16 cellular contexts compared by ENCODE assay signal in the genomic region with DNA sequence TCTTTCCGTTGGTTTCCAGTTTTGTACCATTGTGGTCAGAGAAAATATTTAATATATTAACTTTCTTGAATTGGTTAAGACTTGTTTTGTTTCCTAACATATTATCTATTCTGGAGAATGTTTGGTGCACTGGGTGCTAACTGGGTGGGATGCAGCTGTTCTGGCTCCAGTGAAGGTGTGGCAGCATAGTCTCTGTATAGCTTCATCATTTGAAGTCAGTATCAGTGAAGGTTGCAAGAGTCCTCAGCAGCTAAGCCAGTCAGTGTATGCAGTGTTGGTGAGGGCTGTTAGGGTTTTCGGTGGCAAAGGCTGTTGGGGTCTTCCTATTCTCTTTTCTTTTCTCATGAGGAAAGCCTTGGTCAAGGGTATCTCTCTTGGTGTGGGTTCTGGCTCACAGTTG.
DNase-seq lines count a peak whose midpoint lies in the region; ATAC-seq and TF ChIP-seq lines count a peak whose summit lies in the region.
"Had no signal": no experiment of that assay in that cellular context is flagged by ENCODE, and none has a peak within 500 bp of the region (broad histone marks: within the 10 kb centered on the region; RNA-seq: fewer than 3 reads in every experiment).

No MANE protein-coding gene starts in this region.

- H3K27ac Mint-ChIP-seq in stimulated activated memory B cell treated with anti-CD40 and anti-IgM and Interleukin-4, amounts not matched to agents 10 μg/mL and 1 μg/mL and 100 μg/mL, for 72 hours: peak overlapping the region; percentile 46
- H3K27ac Mint-ChIP-seq: B cell; CD4-positive, alpha-beta T cell had no signal

- H3K27ac ChIP-seq in OCI-LY1 (ENCODE audit: low read depth, low read length, poor library complexity, severe bottlenecking) (no peak overlapping the region), gastroesophageal sphincter (no peak overlapping the region)

- no peak overlapping the region for H3K9ac ChIP-seq in OCI-LY1 (ENCODE audit: low read length)

- H3K27me3 ChIP-seq in OCI-LY1 (ENCODE audit: insufficient read depth, low read length): no peaks in the 10 kb centered on the region
- no peaks in the 10 kb centered on the region for H3K27me3 ChIP-seq in gastroesophageal sphincter

- no peak for TF ChIP-seq EP300 in gastroesophageal sphincter (IDR thresholded peaks at IDR 0.05)

- WGBS in gastroesophageal sphincter (ENCODE audit: low coverage in 1 of 2), 2 donors: 80 to 100% methylated on average over 1 to 2 of the region's 2 CpGs

- H3K4me1 ChIP-seq in OCI-LY1 (ENCODE audit: insufficient read depth, low read length, severe bottlenecking) (peaks cover 35% of the 10 kb centered on the region), gastroesophageal sphincter (no peaks in the 10 kb centered on the region)
- H3K4me1 ChIP-seq: HAP-1 had no signal

- H3K9me3 ChIP-seq in OCI-LY1 (ENCODE audit: low read length) (no peaks in the 10 kb centered on the region), gastroesophageal sphincter (no peaks in the 10 kb centered on the region)
- H3K9me3 ChIP-seq: HAP-1 had no signal

- no peak overlapping the region for H3K4me3 Mint-ChIP-seq in stimulated activated memory B cell treated with anti-CD40 and anti-IgM and Interleukin-4, amounts not matched to agents 10 μg/mL and 1 μg/mL and 100 μg/mL, for 72 hours
- H3K4me3 Mint-ChIP-seq: B cell; CD4-positive, alpha-beta T cell had no signal

- H3K27me3 Mint-ChIP-seq in stimulated activated memory B cell treated with anti-CD40 and anti-IgM and Interleukin-4, amounts not matched to agents 10 μg/mL and 1 μg/mL and 100 μg/mL, for 72 hours: no peaks in the 10 kb centered on the region
- H3K27me3 Mint-ChIP-seq: B cell; CD4-positive, alpha-beta T cell had no signal

- H3K79me2 ChIP-seq in OCI-LY1 (ENCODE audit: insufficient read depth, low read length): no peaks in the 10 kb centered on the region

- no peaks in the 10 kb centered on the region for H3K36me3 Mint-ChIP-seq in stimulated activated memory B cell treated with anti-CD40 and anti-IgM and Interleukin-4, amounts not matched to agents 10 μg/mL and 1 μg/mL and 100 μg/mL, for 72 hours

- no peaks in the 10 kb centered on the region for H3K9me2 ChIP-seq in OCI-LY1 (ENCODE audit: low read depth, low read length)

- no peaks in the 10 kb centered on the region for H3K36me3 ChIP-seq in OCI-LY1 (ENCODE audit: insufficient read depth, low read length)
- no peaks in the 10 kb centered on the region for H3K36me3 ChIP-seq in gastroesophageal sphincter
- H3K36me3 ChIP-seq: HAP-1 had no signal

- peaks cover 42% of the 10 kb centered on the region for H3K4me1 Mint-ChIP-seq in stimulated activated memory B cell treated with anti-CD40 and anti-IgM and Interleukin-4, amounts not matched to agents 10 μg/mL and 1 μg/mL and 100 μg/mL, for 72 hours

- no peak for TF ChIP-seq POLR2A in gastroesophageal sphincter (IDR thresholded peaks at IDR 0.05)

- H4K20me1 ChIP-seq in OCI-LY1 (ENCODE audit: insufficient read depth, low read length): no peaks in the 10 kb centered on the region

- no peaks in the 10 kb centered on the region for H3F3A ChIP-seq in OCI-LY1 (ENCODE audit: insufficient read depth, low read length)

- ATAC-seq in GM18907 (IDR thresholded peaks at IDR 0.05; ENCODE audit: unreplicated experiment) (peak; percentile 52), gastroesophageal sphincter (peak; percentile 10), esophagus mucosa (no peak)
- no peak for ATAC-seq in stimulated activated memory B cell treated with anti-CD40 and anti-IgM and Interleukin-4, amounts not matched to agents 10 μg/mL and 1 μg/mL and 100 μg/mL, for 72 hours
- ATAC-seq: GM12878, HepG2 had no signal

- no peak for DNase-seq in cortex of kidney (lab: John Stamatoyannopoulos, UW)
- DNase-seq in NCI-H2107 treated with DMSO at 0.1 percent for 48 hours (lab: John Stamatoyannopoulos, UW; ENCODE audit: unreplicated experiment): no peak
- DNase-seq: C1 segment of cervical spinal cord; Calu3; CD4-positive, alpha-beta T cell; DMS79; GOT3 had no signal

- H2AFZ ChIP-seq in OCI-LY1 (ENCODE audit: low read length): 0 out of 2 replicates have a peak overlapping the region, but pooled peaks have one; percentile 19

- TF ChIP-seq CTCF in OCI-LY1 (IDR thresholded peaks at IDR 0.05; ENCODE audit: low read length): no peak
- no peak for TF ChIP-seq CTCF in gastroesophageal sphincter (IDR thresholded peaks at IDR 0.05)

- no peak overlapping the region for H3K4me2 ChIP-seq in OCI-LY1 (ENCODE audit: low read length)

- H3K4me3 ChIP-seq in OCI-LY1 (ENCODE audit: low read depth, low read length, poor library complexity, severe bottlenecking) (no peak overlapping the region), gastroesophageal sphincter (no peak overlapping the region)
- H3K4me3 ChIP-seq: GM12878, HAP-1 had no signal

- H3K9me3 Mint-ChIP-seq in stimulated activated memory B cell treated with anti-CD40 and anti-IgM and Interleukin-4, amounts not matched to agents 10 μg/mL and 1 μg/mL and 100 μg/mL, for 72 hours: peaks cover 6% of the 10 kb centered on the region

Comparison
In these comparisons a context has a peak if more than half of its experiments do, and no peak if none do; other contexts are left out.
1. ATAC-seq: peak in GM18907 (single experiment) and gastroesophageal sphincter (single experiment); none in stimulated activated memory B cell treated with anti-CD40 and anti-IgM and Interleukin-4, amounts not matched to agents 10 μg/mL and 1 μg/mL and 100 μg/mL, for 72 hours (single experiment) and esophagus mucosa (single experiment).